8 cellular contexts compared by ENCODE assay signal in genomic region chr3:172061724-172062184, GRCh38. TPM values are rescaled to one million over a fixed set of nuclear protein-coding genes. Genes with fewer than 3 reads are reported as not detected.
DNase-seq lines count a peak whose midpoint lies in the region; ATAC-seq, FAIRE-seq and TF ChIP-seq lines count a peak whose summit lies in the region.

No MANE protein-coding gene starts in this region.

- peaks cover 17% of the 10 kb centered on the region for H3K4me1 ChIP-seq in astrocyte (ENCODE audit: insufficient read depth, low read length)
- peaks cover 53% of the 10 kb centered on the region for H3K4me1 ChIP-seq in mucosa of stomach (ENCODE audit: control insufficient read depth, insufficient read depth, low read length)

- H3K9ac ChIP-seq in astrocyte (ENCODE audit: low read length) (no peak overlapping the region), mucosa of stomach (ENCODE audit: low read length) (peak overlapping the region; percentile 29)

- H3K27me3 Mint-ChIP-seq in astrocyte (ENCODE audit: low read depth, unreplicated experiment) (no peaks in the 10 kb centered on the region), WTC11 (ENCODE audit: low read depth) (no peaks in the 10 kb centered on the region)

- H3K4me1 Mint-ChIP-seq in astrocyte (ENCODE audit: low read depth, unreplicated experiment): peaks cover 74% of the 10 kb centered on the region
- H3K4me1 Mint-ChIP-seq in WTC11: peaks cover 50% of the 10 kb centered on the region

- no peak overlapping the region for H2AFZ ChIP-seq in astrocyte (ENCODE audit: low read depth, low read length)

- H3K79me2 ChIP-seq in astrocyte (ENCODE audit: insufficient read depth, low read length): peaks cover 97% of the 10 kb centered on the region

- no peak overlapping the region for H3K4me3 Mint-ChIP-seq in astrocyte (ENCODE audit: unreplicated experiment)
- no peak overlapping the region for H3K4me3 Mint-ChIP-seq in WTC11

- intact Hi-C loops in Right ventricle myocardium superior (cut with DNase I): no loop called here
- intact Hi-C loops in cardiac septum (cut with DNase I): no loop called here

- H3K9me3 ChIP-seq in astrocyte (ENCODE audit: insufficient read depth, low read depth, low read length): no peaks in the 10 kb centered on the region
- no peaks in the 10 kb centered on the region for H3K9me3 ChIP-seq in mucosa of stomach (ENCODE audit: control insufficient read depth, low read length)

- POLR2A ChIA-PET in WTC11 (lab: Charles Lee): no interaction called here

- peak overlapping the region; percentile 16 for H3K27ac ChIP-seq in astrocyte (ENCODE audit: low read depth, low read length)

- ATAC-seq in Right ventricle myocardium superior (ENCODE audit: poor library complexity) (peak; percentile 64), HG03354 (IDR thresholded peaks at IDR 0.05; ENCODE audit: poor library complexity, severe bottlenecking, unreplicated experiment) (peak; percentile 87), SK-N-SH treated with all-trans-retinoic acid at 6 μM for 48 hours (no peak), WTC11 (no peak)

- CTCF ChIA-PET in WTC11 (lab: Charles Lee): no interaction called here

- H3K9me3 Mint-ChIP-seq in astrocyte (ENCODE audit: unreplicated experiment): no peaks in the 10 kb centered on the region
- H3K9me3 Mint-ChIP-seq in WTC11: peaks cover 5% of the 10 kb centered on the region

- peak overlapping the region; percentile 19 for H3K27ac Mint-ChIP-seq in astrocyte (ENCODE audit: unreplicated experiment)
- H3K27ac Mint-ChIP-seq in WTC11: no peak overlapping the region

- no peak overlapping the region for H3K4me3 ChIP-seq in astrocyte (ENCODE audit: insufficient read depth, low read depth, low read length)
- H3K4me3 ChIP-seq in mucosa of stomach (ENCODE audit: low read length): no peak overlapping the region

- H3K36me3 ChIP-seq in astrocyte (ENCODE audit: insufficient read depth, low read length) (peaks cover 11% of the 10 kb centered on the region), mucosa of stomach (ENCODE audit: control insufficient read depth, insufficient read depth, low read length) (no peaks in the 10 kb centered on the region)

- H3K4me2 ChIP-seq in astrocyte (ENCODE audit: low read length): peak overlapping the region; percentile 11

- FAIRE-seq in astrocyte (lab: Jason Lieb, UNC): no peak

- no peak for DNase-seq in Right ventricle myocardium superior
- DNase-seq in cardiac septum (ENCODE audit: low spot score): no peak
- no peak for DNase-seq in astrocyte (ENCODE audit: low read depth)
- DNase-seq in C1 segment of cervical spinal cord (lab: John Stamatoyannopoulos, UW): no peak
- DNase-seq in WTC11 (ENCODE audit: low spot score): no peak

- no peaks in the 10 kb centered on the region for H3K27me3 ChIP-seq in astrocyte (ENCODE audit: insufficient read depth, low read length)
- H3K27me3 ChIP-seq in mucosa of stomach (ENCODE audit: control insufficient read depth, insufficient read depth, low read length): no peaks in the 10 kb centered on the region

- peaks cover 1% of the 10 kb centered on the region for H3K36me3 Mint-ChIP-seq in astrocyte (ENCODE audit: low read depth, unreplicated experiment)
- H3K36me3 Mint-ChIP-seq in WTC11: peaks cover 11% of the 10 kb centered on the region

- peaks cover 97% of the 10 kb centered on the region for H4K20me1 ChIP-seq in astrocyte (ENCODE audit: insufficient read depth, low read length)

- no peak for TF ChIP-seq CTCF in astrocyte (IDR thresholded peaks at IDR 0.05; ENCODE audit: insufficient read depth, low read depth, low read length)
- no peak for TF ChIP-seq CTCF in WTC11 (IDR thresholded peaks at IDR 0.05)

TF ChIP-seq in SK-N-SH treated with all-trans-retinoic acid at 6 μM for 48 hours, 23 proteins besides CTCF, POLR2A, EP300 and RAD21:
- TF ChIP-seq ESRRG (CRISPR knock-in tag; IDR thresholded peaks at IDR 0.05): no peak
- TF ChIP-seq CSRNP3 (CRISPR knock-in tag; IDR thresholded peaks at IDR 0.05): no peak
- TF ChIP-seq PPARA (CRISPR knock-in tag; IDR thresholded peaks at IDR 0.05; ENCODE audit: borderline replicate concordance): no peak

TF ChIP-seq in WTC11, 78 proteins besides CTCF, POLR2A, EP300 and RAD21 (continues in another document):
- TF ChIP-seq ZNF219 (CRISPR knock-in tag; IDR thresholded peaks at IDR 0.05; ENCODE audit: borderline replicate concordance): no peak
- TF ChIP-seq SMAD3 (CRISPR knock-in tag; IDR thresholded peaks at IDR 0.05; ENCODE audit: borderline replicate concordance): no peak
- TF ChIP-seq, protein P1, sequence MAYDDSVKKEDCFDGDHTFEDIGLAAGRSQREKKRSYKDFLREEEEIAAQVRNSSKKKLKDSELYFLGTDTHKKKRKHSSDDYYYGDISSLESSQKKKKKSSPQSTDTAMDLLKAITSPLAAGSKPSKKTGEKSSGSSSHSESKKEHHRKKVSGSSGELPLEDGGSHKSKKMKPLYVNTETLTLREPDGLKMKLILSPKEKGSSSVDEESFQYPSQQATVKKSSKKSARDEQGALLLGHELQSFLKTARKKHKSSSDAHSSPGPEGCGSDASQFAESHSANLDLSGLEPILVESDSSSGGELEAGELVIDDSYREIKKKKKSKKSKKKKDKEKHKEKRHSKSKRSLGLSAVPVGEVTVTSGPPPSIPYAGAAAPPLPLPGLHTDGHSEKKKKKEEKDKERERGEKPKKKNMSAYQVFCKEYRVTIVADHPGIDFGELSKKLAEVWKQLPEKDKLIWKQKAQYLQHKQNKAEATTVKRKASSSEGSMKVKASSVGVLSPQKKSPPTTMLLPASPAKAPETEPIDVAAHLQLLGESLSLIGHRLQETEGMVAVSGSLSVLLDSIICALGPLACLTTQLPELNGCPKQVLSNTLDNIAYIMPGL (CRISPR knock-in tag; IDR thresholded peaks at IDR 0.05): no peak
- TF ChIP-seq, protein P2, sequence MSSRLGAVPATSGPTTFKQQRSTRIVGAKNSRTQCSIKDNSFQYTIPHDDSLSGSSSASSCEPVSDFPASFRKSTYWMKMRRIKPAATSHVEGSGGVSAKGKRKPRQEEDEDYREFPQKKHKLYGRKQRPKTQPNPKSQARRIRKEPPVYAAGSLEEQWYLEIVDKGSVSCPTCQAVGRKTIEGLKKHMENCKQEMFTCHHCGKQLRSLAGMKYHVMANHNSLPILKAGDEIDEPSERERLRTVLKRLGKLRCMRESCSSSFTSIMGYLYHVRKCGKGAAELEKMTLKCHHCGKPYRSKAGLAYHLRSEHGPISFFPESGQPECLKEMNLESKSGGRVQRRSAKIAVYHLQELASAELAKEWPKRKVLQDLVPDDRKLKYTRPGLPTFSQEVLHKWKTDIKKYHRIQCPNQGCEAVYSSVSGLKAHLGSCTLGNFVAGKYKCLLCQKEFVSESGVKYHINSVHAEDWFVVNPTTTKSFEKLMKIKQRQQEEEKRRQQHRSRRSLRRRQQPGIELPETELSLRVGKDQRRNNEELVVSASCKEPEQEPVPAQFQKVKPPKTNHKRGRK (CRISPR knock-in tag; IDR thresholded peaks at IDR 0.05; ENCODE audit: borderline replicate concordance): no peak
- TF ChIP-seq CREM (CRISPR knock-in tag; IDR thresholded peaks at IDR 0.05): no peak
- TF ChIP-seq JAZF1 (CRISPR knock-in tag; IDR thresholded peaks at IDR 0.05): no peak
- no peak for TF ChIP-seq OVOL2 (CRISPR knock-in tag; IDR thresholded peaks at IDR 0.05; ENCODE audit: borderline replicate concordance)
- no peak for TF ChIP-seq SOX15 (CRISPR knock-in tag; IDR thresholded peaks at IDR 0.05)
- no peak for TF ChIP-seq ATF2 (CRISPR knock-in tag; IDR thresholded peaks at IDR 0.05; ENCODE audit: borderline replicate concordance, low read depth)
- TF ChIP-seq, protein P3, sequence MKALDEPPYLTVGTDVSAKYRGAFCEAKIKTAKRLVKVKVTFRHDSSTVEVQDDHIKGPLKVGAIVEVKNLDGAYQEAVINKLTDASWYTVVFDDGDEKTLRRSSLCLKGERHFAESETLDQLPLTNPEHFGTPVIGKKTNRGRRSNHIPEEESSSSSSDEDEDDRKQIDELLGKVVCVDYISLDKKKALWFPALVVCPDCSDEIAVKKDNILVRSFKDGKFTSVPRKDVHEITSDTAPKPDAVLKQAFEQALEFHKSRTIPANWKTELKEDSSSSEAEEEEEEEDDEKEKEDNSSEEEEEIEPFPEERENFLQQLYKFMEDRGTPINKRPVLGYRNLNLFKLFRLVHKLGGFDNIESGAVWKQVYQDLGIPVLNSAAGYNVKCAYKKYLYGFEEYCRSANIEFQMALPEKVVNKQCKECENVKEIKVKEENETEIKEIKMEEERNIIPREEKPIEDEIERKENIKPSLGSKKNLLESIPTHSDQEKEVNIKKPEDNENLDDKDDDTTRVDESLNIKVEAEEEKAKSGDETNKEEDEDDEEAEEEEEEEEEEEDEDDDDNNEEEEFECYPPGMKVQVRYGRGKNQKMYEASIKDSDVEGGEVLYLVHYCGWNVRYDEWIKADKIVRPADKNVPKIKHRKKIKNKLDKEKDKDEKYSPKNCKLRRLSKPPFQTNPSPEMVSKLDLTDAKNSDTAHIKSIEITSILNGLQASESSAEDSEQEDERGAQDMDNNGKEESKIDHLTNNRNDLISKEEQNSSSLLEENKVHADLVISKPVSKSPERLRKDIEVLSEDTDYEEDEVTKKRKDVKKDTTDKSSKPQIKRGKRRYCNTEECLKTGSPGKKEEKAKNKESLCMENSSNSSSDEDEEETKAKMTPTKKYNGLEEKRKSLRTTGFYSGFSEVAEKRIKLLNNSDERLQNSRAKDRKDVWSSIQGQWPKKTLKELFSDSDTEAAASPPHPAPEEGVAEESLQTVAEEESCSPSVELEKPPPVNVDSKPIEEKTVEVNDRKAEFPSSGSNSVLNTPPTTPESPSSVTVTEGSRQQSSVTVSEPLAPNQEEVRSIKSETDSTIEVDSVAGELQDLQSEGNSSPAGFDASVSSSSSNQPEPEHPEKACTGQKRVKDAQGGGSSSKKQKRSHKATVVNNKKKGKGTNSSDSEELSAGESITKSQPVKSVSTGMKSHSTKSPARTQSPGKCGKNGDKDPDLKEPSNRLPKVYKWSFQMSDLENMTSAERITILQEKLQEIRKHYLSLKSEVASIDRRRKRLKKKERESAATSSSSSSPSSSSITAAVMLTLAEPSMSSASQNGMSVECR (CRISPR knock-in tag; IDR thresholded peaks at IDR 0.05; ENCODE audit: borderline replicate concordance): no peak
- no peak for TF ChIP-seq MYBL2 (CRISPR knock-in tag; IDR thresholded peaks at IDR 0.05)
- TF ChIP-seq NFATC4 (CRISPR knock-in tag; IDR thresholded peaks at IDR 0.05): no peak

RNA-seq across cellular contexts. Expression of gene FNDC3B, which starts 22.4 kb away (rescaled TPM):
- total RNA-seq in Right ventricle myocardium superior (56.1 TPM), cardiac septum (139 TPM), astrocyte (327 and 332 TPM in 2 replicates), WTC11 (2021) (40.7 to 44.5 TPM (median 42.8 TPM) in 3 replicates)

Comparison
In these comparisons a context has a peak if more than half of its experiments do, and no peak if none do; other contexts are left out.
1. ATAC-seq: peak in Right ventricle myocardium superior (single experiment) and HG03354 (single experiment); none in SK-N-SH treated with all-trans-retinoic acid at 6 μM for 48 hours (single experiment) and WTC11 (single experiment).